12 cellular contexts compared by ENCODE assay signal in the genomic region with DNA sequence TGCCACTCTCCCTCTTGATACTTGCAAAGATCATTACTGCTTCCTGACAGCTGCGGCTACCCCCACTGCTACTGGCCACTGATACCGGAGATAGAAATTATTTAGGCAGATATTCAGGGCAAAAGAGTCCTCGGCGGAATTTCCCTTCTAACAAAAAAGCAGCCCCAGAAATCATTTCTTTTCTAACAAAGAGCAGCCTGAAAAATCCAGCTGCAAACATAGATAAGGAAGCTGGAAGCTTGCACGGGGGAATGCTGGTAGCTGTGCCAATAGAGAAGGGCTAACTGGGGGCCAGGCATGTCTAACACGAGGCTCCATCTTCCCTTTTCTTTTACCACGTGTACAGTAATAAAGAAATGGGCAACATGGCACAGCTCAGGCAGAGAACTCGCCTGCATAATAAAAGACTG. TPM values are rescaled to one million over a fixed set of nuclear protein-coding genes. Genes with fewer than 3 reads are reported as not detected.
DNase-seq lines count a peak whose midpoint lies in the region; ATAC-seq, FAIRE-seq and TF ChIP-seq lines count a peak whose summit lies in the region.
"Had no signal": no experiment of that assay in that cellular context is flagged by ENCODE, and none has a peak within 500 bp of the region (broad histone marks: within the 10 kb centered on the region; RNA-seq: fewer than 3 reads in every experiment).

No MANE protein-coding gene starts in this region.

- no peak overlapping the region for H3K18ac ChIP-seq in IMR-90 (ENCODE audit: low read depth, low read length)

- TF ChIP-seq POLR2A in IMR-90 (IDR thresholded peaks at IDR 0.05; ENCODE audit: low read depth, low read length) (no peak), GM12891 (IDR thresholded peaks at IDR 0.05; ENCODE audit: low read depth, low read length) (no peak)

- H3K14ac ChIP-seq in IMR-90 (replicated peaks; ENCODE audit: low read depth, low read length) = peak overlapping the region; percentile 50; the same call in 1 of the 2 replicates

- H3K79me1 ChIP-seq in IMR-90 (ENCODE audit: low read depth in 1 of 2, low read length in 2 of 2) = peaks cover 30 to 79% of the 10 kb centered on the region in 2 experiments

- H2BK15ac ChIP-seq in IMR-90 (ENCODE audit: low read depth, low read length) = no peak overlapping the region

- H2BK20ac ChIP-seq in IMR-90 (ENCODE audit: low read depth, low read length) = no peak overlapping the region

- no peak overlapping the region for H3K56ac ChIP-seq in IMR-90 (ENCODE audit: extremely low read depth, insufficient read depth, low read length)

- no TSS peak for BruUV-seq in IMR-90 (replicated peaks; lab: Mats Ljungman, UMichigan)

- peaks cover 17% of the 10 kb centered on the region; the same call in 1 of the 2 replicates for H4K20me1 ChIP-seq in IMR-90 (ENCODE audit: insufficient read depth, low read length)

- H3K36me3 ChIP-seq in IMR-90 (ENCODE audit: control insufficient read depth, insufficient read depth, low read length) = peaks cover 9% of the 10 kb centered on the region
- no peaks in the 10 kb centered on the region for H3K36me3 ChIP-seq in mucosa of stomach (ENCODE audit: control insufficient read depth, insufficient read depth, low read length)

- in situ Hi-C loops in IMR-90 (cut with MboI; ENCODE audit: low sequenced_read_pairs) = loop anchor here (5.0 kb wide), 1 partner anchor 161 kb away; no protein-coding TSS in a partner anchor

- no peak for FAIRE-seq in GM12891 (lab: Jason Lieb, UNC)
- FAIRE-seq: HTR-8/SVneo had no signal

- no peak overlapping the region for H3K23ac ChIP-seq in IMR-90 (ENCODE audit: low read depth, low read length)

- H4K8ac ChIP-seq in IMR-90 (ENCODE audit: low read depth in 2 of 2, low read length in 2 of 2) = peak overlapping the region in 1 of 2 experiments; percentile 97; a peak in 2 of 4 replicates

- no peak overlapping the region for H2AK5ac ChIP-seq in IMR-90 (ENCODE audit: low read depth, low read length)

- no peak overlapping the region for H2AFZ ChIP-seq in IMR-90 (replicated peaks; ENCODE audit: low read length, poor library complexity)

- H3K9me3 ChIP-seq in IMR-90 (ENCODE audit: control insufficient read depth, insufficient read depth, low read length) = no peaks in the 10 kb centered on the region
- H3K9me3 ChIP-seq in mucosa of stomach (ENCODE audit: control insufficient read depth, low read length) = no peaks in the 10 kb centered on the region
- H3K9me3 ChIP-seq: BLaER1 had no signal

- no peaks in the 10 kb centered on the region for H3K9me3 Mint-ChIP-seq in dendritic cell treated with granulocyte-macrophage colony-stimulating factor and Interleukin-4, amounts not matched to agents 40 ng/mL and 50 ng/mL, for 4 days

- TF ChIP-seq RAD21 in IMR-90 (IDR thresholded peaks at IDR 0.05; ENCODE audit: low read length) = no peak

- CTCF ChIA-PET in AG04449 (lab: Yijun Ruan, JAX) (interaction anchor here (1.2 to 5.6 kb wide), 2 partner anchors 162 to 554 kb away, joined by 3 to 61 read pairs; no protein-coding TSS in a partner anchor), IMR-90 (lab: Yijun Ruan, JAX) (no interaction called here)

- peak overlapping the region; percentile 63 for H3K27ac Mint-ChIP-seq in dendritic cell treated with granulocyte-macrophage colony-stimulating factor and Interleukin-4, amounts not matched to agents 40 ng/mL and 50 ng/mL, for 4 days

- intact Hi-C loops in IMR-90 (cut with micrococcal nuclease) = loop anchor here (5.0 kb wide), 1 partner anchor 126 kb away; no protein-coding TSS in a partner anchor
- intact Hi-C loops in dendritic cell treated with granulocyte-macrophage colony-stimulating factor and Interleukin-4, amounts not matched to agents 40 ng/mL and 50 ng/mL, for 4 days (cut with micrococcal nuclease) = no loop called here

- H3K27ac ChIP-seq in IMR-90 (ENCODE audit: insufficient read depth, low read length) = no peak overlapping the region
- H3K27ac ChIP-seq: BLaER1 had no signal

- H2AK9ac ChIP-seq in IMR-90 (replicated peaks; ENCODE audit: low read depth, low read length, poor library complexity) = no peak overlapping the region

- no peak overlapping the region for H3K4me3 Mint-ChIP-seq in dendritic cell treated with granulocyte-macrophage colony-stimulating factor and Interleukin-4, amounts not matched to agents 40 ng/mL and 50 ng/mL, for 4 days

- no peak overlapping the region for H4K91ac ChIP-seq in IMR-90 (ENCODE audit: insufficient read depth, low read depth, low read length)

- H3K9ac ChIP-seq in IMR-90 (ENCODE audit: low read depth, low read length) (peak overlapping the region; percentile 39), mucosa of stomach (ENCODE audit: low read length) (peak overlapping the region; percentile 28)
- H3K9ac ChIP-seq: BLaER1 had no signal

- H4K5ac ChIP-seq in IMR-90 (ENCODE audit: low read depth, low read length) = no peak overlapping the region

- H3K27me3 ChIP-seq in IMR-90 (ENCODE audit: control insufficient read depth, insufficient read depth, low read length) (no peaks in the 10 kb centered on the region), mucosa of stomach (ENCODE audit: control insufficient read depth, insufficient read depth, low read length) (no peaks in the 10 kb centered on the region)
- H3K27me3 ChIP-seq: BLaER1 had no signal

- no peak overlapping the region for H2BK5ac ChIP-seq in IMR-90 (ENCODE audit: low read depth, low read length, poor library complexity, severe bottlenecking)

- H3K4me1 ChIP-seq in IMR-90 (ENCODE audit: control insufficient read depth, insufficient read depth, low read length) (peaks cover 13% of the 10 kb centered on the region), mucosa of stomach (ENCODE audit: control insufficient read depth, insufficient read depth, low read length) (peaks cover 29% of the 10 kb centered on the region)

- TF ChIP-seq CTCF in AG04449 (IDR thresholded peaks at IDR 0.05; ENCODE audit: insufficient read depth, low read length, missing control alignments) = no peak
- TF ChIP-seq CTCF in IMR-90 (conservative IDR thresholded peaks at IDR 0.05; ENCODE audit: low read depth, low read length) = no peak

- POLR2A ChIA-PET in AG04449 (lab: Yijun Ruan, JAX) (no interaction called here), IMR-90 (lab: Charles Lee; ENCODE audit: unreplicated experiment) (no interaction called here)

- H3K9me1 ChIP-seq in IMR-90 (ENCODE audit: insufficient read depth, low read length) = peaks cover 10% of the 10 kb centered on the region; the same call in 1 of the 2 replicates

- H2BK120ac ChIP-seq in IMR-90 (ENCODE audit: low read depth, low read length) = no peak overlapping the region

- dilution Hi-C loops in IMR-90 (cut with HindIII; ENCODE audit: low sequenced_read_pairs, unreplicated experiment) = no loop called here

- H3K4me1 Mint-ChIP-seq in dendritic cell treated with granulocyte-macrophage colony-stimulating factor and Interleukin-4, amounts not matched to agents 40 ng/mL and 50 ng/mL, for 4 days (ENCODE audit: low read depth) = peaks cover 57% of the 10 kb centered on the region

- DNase-seq in AG04449 (ENCODE audit: low read depth, low spot score) (no peak), IMR-90 (no peak), NCI-H1436 treated with DMSO at 0.1 percent for 48 hours (lab: John Stamatoyannopoulos, UW) (no peak), GM12891 (ENCODE audit: insufficient read length, low spot score) (no peak), AML-193 (lab: John Stamatoyannopoulos, UW) (no peak), T-helper 1 cell (no peak)
- DNase-seq: activated naive CD4-positive, alpha-beta T cell; NCI-H146 had no signal

- peak overlapping the region; percentile 92 for H3K4me2 ChIP-seq in IMR-90 (ENCODE audit: low read depth, low read length)
- H3K4me2 ChIP-seq: BLaER1 had no signal

- ATAC-seq in IMR-90 (ENCODE audit: low read depth) = no peak

- WGBS in IMR-90 (ENCODE audit: extremely low coverage in 2 of 2, insufficient read length in 1 of 2), 2 experiments = 6% methylated on average over 2 of the region's 8 CpGs; no CpG with 5 or more reads in 1 of the 2 experiments

- H3K36me3 Mint-ChIP-seq in dendritic cell treated with granulocyte-macrophage colony-stimulating factor and Interleukin-4, amounts not matched to agents 40 ng/mL and 50 ng/mL, for 4 days (ENCODE audit: low read depth) = peaks cover 45% of the 10 kb centered on the region

- H3K27me3 Mint-ChIP-seq in dendritic cell treated with granulocyte-macrophage colony-stimulating factor and Interleukin-4, amounts not matched to agents 40 ng/mL and 50 ng/mL, for 4 days = peaks cover 1% of the 10 kb centered on the region

- peak overlapping the region; percentile 47; the same call in 1 of the 2 replicates for H3K4me3 ChIP-seq in AG04449 (ENCODE audit: low read depth, low read length)
- no peak overlapping the region; the same call in 1 of the 2 replicates for H3K4me3 ChIP-seq in IMR-90 (ENCODE audit: insufficient read depth, low read depth, low read length)
- H3K4me3 ChIP-seq in mucosa of stomach (ENCODE audit: low read length) = no peak overlapping the region
- H3K4me3 ChIP-seq: BLaER1 had no signal

- H3K4ac ChIP-seq in IMR-90 (ENCODE audit: low read depth, low read length) = peak overlapping the region; percentile 64

TF ChIP-seq in IMR-90, 13 proteins besides CTCF, POLR2A, EP300 and RAD21 (continues in another document):
- peak; percentile 37; the same call in 1 of the 2 replicates for TF ChIP-seq MXI1 (IDR thresholded peaks at IDR 0.05; ENCODE audit: borderline replicate concordance, low read depth, low read length)
- no peak for TF ChIP-seq BHLHE40 (IDR thresholded peaks at IDR 0.05; ENCODE audit: low read depth, low read length)
- no peak for TF ChIP-seq MAZ (IDR thresholded peaks at IDR 0.05; ENCODE audit: borderline replicate concordance, low read depth, low read length)

TF ChIP-seq in GM12891, 5 proteins besides CTCF, POLR2A, EP300 and RAD21 (continues in another document):
- TF ChIP-seq POU2F2 (IDR thresholded peaks at IDR 0.05; ENCODE audit: low read depth, low read length) = no peak
- TF ChIP-seq SPI1 (IDR thresholded peaks at IDR 0.05; ENCODE audit: low read depth, low read length) = no peak
- no peak for TF ChIP-seq TAF1 (IDR thresholded peaks at IDR 0.05; ENCODE audit: low read depth, low read length)
- no peak for TF ChIP-seq PAX5 (IDR thresholded peaks at IDR 0.05; ENCODE audit: insufficient read depth, low read length, severe bottlenecking)

RNA-seq across cellular contexts. Expression of gene TP53RK, which starts 6.2 kb away (rescaled TPM):
- total RNA-seq in IMR-90 (2012; rRNA removed) = 10.6 and 16.1 TPM in 2 replicates
- polyA plus RNA-seq in IMR-90 (2012; rRNA removed) = 8.7 and 9.0 TPM in 2 replicates
- 7.0 and 8.1 TPM in 2 replicates for polyA plus RNA-seq in IMR-90 (2012; cell fraction: cytosol; rRNA removed)
- 2.5 and 3.0 TPM in 2 replicates for polyA plus RNA-seq in IMR-90 (2012; cell fraction: nucleus; rRNA removed; ENCODE audit: low replicate concordance)
- 9.4 TPM for polyA plus RNA-seq in GM12891 (2012; ENCODE audit: low read depth, missing spikeins)

RNA-seq across cellular contexts. Expression of gene SLC2A10, which starts 26.4 kb away (rescaled TPM):
- 14.7 and 15.2 TPM in 2 replicates for total RNA-seq in IMR-90 (2012; rRNA removed)
- 22.0 TPM in 2 replicates for polyA plus RNA-seq in IMR-90 (2012; rRNA removed)
- 15.4 and 26.3 TPM in 2 replicates for polyA plus RNA-seq in IMR-90 (2012; cell fraction: cytosol; rRNA removed)
- 21.8 and 22.7 TPM in 2 replicates for polyA plus RNA-seq in IMR-90 (2012; cell fraction: nucleus; rRNA removed; ENCODE audit: low replicate concordance)
- not detected for polyA plus RNA-seq in GM12891 (2012; ENCODE audit: low read depth, missing spikeins)

RNA-seq across cellular contexts. Expression of gene SLC13A3, which starts 31.8 kb away (rescaled TPM):
- 2.5 and 2.8 TPM in 2 replicates for total RNA-seq in IMR-90 (2012; rRNA removed)
- 3.9 and 4.2 TPM in 2 replicates for polyA plus RNA-seq in IMR-90 (2012; rRNA removed)
- 2.6 and 2.9 TPM in 2 replicates for polyA plus RNA-seq in IMR-90 (2012; cell fraction: cytosol; rRNA removed)
- polyA plus RNA-seq in IMR-90 (2012; cell fraction: nucleus; rRNA removed; ENCODE audit: low replicate concordance) = 4.3 and 5.7 TPM in 2 replicates
- 0.18 TPM for polyA plus RNA-seq in GM12891 (2012; ENCODE audit: low read depth, missing spikeins)
